In genomic region chr2:237486819-237487448, GRCh38 we compare ENCODE assay signal across 9 cellular contexts. TPM values are rescaled to one million over a fixed set of nuclear protein-coding genes. Genes with fewer than 3 reads are reported as not detected.
A peak's percentile ranks its signal among the peaks of the same experiment; 100 is the strongest.
DNase-seq lines count a peak whose midpoint lies in the region; ATAC-seq and TF ChIP-seq lines count a peak whose summit lies in the region.
"Had no signal": no experiment of that assay in that cellular context is flagged by ENCODE, and none has a peak within 500 bp of the region (broad histone marks: within the 10 kb centered on the region; RNA-seq: fewer than 3 reads in every experiment).

Gene MLPH (plus strand): TSS chr2:237487251. CDS start chr2:237493427, 6,176 bp downstream.

- H3K36me3 ChIP-seq in breast epithelium (no peaks in the 10 kb centered on the region), suprapubic skin (no peaks in the 10 kb centered on the region)

- H3K4me1 ChIP-seq in breast epithelium (peaks cover 0 to 4% of the 10 kb centered on the region in 2 donors), suprapubic skin (peaks cover 61% of the 10 kb centered on the region)

- intact Hi-C loops in breast epithelium (cut with DNase I; ENCODE audit: low total_unique reads) = no loop called here

- 4% methylated on average over 37 of the region's 63 CpGs for WGBS in suprapubic skin

- H3K4me3 ChIP-seq in breast epithelium (peak within 1 kb of the TSS; percentile 46 to 76 (median 63)), suprapubic skin (peak within 1 kb of the TSS; percentile 61)

- H3K27me3 ChIP-seq in breast epithelium = no peaks in the 10 kb centered on the region
- H3K27me3 ChIP-seq in suprapubic skin = peaks cover 22% of the 10 kb centered on the region

- ATAC-seq in GM21515 (IDR thresholded peaks at IDR 0.05; ENCODE audit: unreplicated experiment) (no peak), HG02678 (IDR thresholded peaks at IDR 0.05; ENCODE audit: unreplicated experiment) (no peak)

- H3K9me3 ChIP-seq in breast epithelium (peaks cover 9 to 10% of the 10 kb centered on the region in 2 donors), suprapubic skin (peaks cover 7% of the 10 kb centered on the region)

- TF ChIP-seq POLR2A in breast epithelium (IDR thresholded peaks at IDR 0.05) (peak; percentile 32), suprapubic skin (IDR thresholded peaks at IDR 0.05) (no peak)

- DNase-seq in HT-29 (ENCODE audit: low spot score) (peak; percentile 80), breast epithelium (ENCODE audit: low spot score in 2 of 2) (peak in 1 of 2 donors; percentile 78), kidney tubule cell (ENCODE audit: low spot score) (peak; percentile 59), suprapubic skin (ENCODE audit: low spot score in 2 of 2) (peak in 1 of 2 donors; percentile 76), medulla oblongata (ENCODE audit: extremely low spot score) (no peak), NCI-H1436 (lab: John Stamatoyannopoulos, UW) (no peak)
- DNase-seq: activated CD4-positive, alpha-beta T cell treated with anti-CD3 and anti-CD28 coated beads, Interleukin-2, amount 50 U/mL, for 4 hours had no signal

- TF ChIP-seq CTCF in breast epithelium (IDR thresholded peaks at IDR 0.05) (no peak), suprapubic skin (IDR thresholded peaks at IDR 0.05) (no peak)

- TF ChIP-seq EP300 in suprapubic skin (IDR thresholded peaks at IDR 0.05) = no peak

- H3K27ac ChIP-seq in breast epithelium = peak within 1 kb of the TSS; percentile 91 to 95
- H3K27ac ChIP-seq in suprapubic skin = peak within 1 kb of the TSS; percentile 78

RNA-seq across cellular contexts. Expression of gene MLPH, which starts in this region (rescaled TPM):
- 66.1 and 67.8 TPM in 2 replicates for total RNA-seq in HT-29 (2014; rRNA removed; shearing (Covaris generic))
- total RNA-seq in breast epithelium (100 to 1,000 TPM in 2 of 3 donors, 10 to 100 TPM in 1; 15.5 to 242 (median 223) TPM), suprapubic skin (10 to 100 TPM in 3 of 4 donors, 1 to 10 TPM in 1; 8.8 to 41.1 (median 24.4) TPM)

Comparison
In these comparisons a context has a peak if more than half of its experiments do, and no peak if none do; other contexts are left out.
1. DNase-seq: peak in HT-29 (single experiment) and kidney tubule cell (single experiment); none in medulla oblongata (single experiment) and NCI-H1436 (single experiment).